In the genomic region with DNA sequence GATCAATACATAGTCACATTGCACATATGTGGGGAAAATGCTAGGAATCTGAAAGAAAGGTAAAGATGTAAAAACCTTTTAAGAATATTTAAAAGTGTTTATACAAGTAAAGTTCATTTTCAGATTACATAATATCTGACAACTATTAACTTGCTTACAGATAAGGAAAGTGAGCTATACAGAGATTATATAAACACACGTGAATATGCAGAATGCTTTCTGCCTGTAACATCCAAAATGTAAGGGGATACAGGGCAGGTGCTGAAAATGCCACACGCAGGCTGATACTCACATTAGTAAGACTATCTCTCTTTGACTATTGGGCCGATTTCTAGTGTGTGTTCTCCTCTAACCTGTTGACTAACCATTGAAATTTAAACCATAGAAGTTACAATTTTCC, we compare ENCODE assay signal across 20 cellular contexts.
"Had no signal": no experiment of that assay in that cellular context is flagged by ENCODE, and none has a peak within 500 bp of the region (broad histone marks: within the 10 kb centered on the region; RNA-seq: fewer than 3 reads in every experiment).

No MANE protein-coding gene starts in this region.

- H3K36me3 ChIP-seq: breast epithelium, WERI-Rb-1 had no signal

- H3K27me3 ChIP-seq: adrenal gland, breast epithelium, gastroesophageal sphincter, heart left ventricle, neutrophil, sigmoid colon, testis, upper lobe of right lung had no signal

- H3K4me3 ChIP-seq: adrenal gland, breast epithelium, gastroesophageal sphincter, heart left ventricle, sigmoid colon, testis, upper lobe of right lung had no signal

- H3K4me3 Mint-ChIP-seq: activated CD8-positive, alpha-beta T cell treated with anti-CD3 and anti-CD28 coated beads, Interleukin-2, amount 10 ng/mL, durations not matched to agents 7 days and 5 days; activated naive CD8-positive, alpha-beta T cell; memory B cell; nephron had no signal

- DNase-seq: activated CD4-positive, alpha-beta T cell treated with anti-CD3 and anti-CD28 coated beads, Interleukin-2, amount 50 U/mL, for 1 hour; activated CD4-positive, CD25-positive, alpha-beta regulatory T cell treated with anti-CD3 and anti-CD28 coated beads, Interleukin-2, amount 50 U/mL, for 72 hours; activated CD8-positive, alpha-beta T cell treated with anti-CD3 and anti-CD28 coated beads, Interleukin-2, amount 10 ng/mL, durations not matched to agents 7 days and 5 days; adrenal gland; cortex of kidney; heart left ventricle; sigmoid colon; stimulated activated CD4-positive, alpha-beta T cell treated with anti-CD3 and anti-CD28 coated beads, Interleukin-2, amount 100 ng/mL, for 48 hours; stimulated activated CD8-positive, alpha-beta memory T cell treated with anti-CD3 and anti-CD28 coated beads, Interleukin-4, amount 100 ng/mL, for 48 hours; stimulated activated naive CD4-positive, alpha-beta T cell; testis; upper lobe of right lung; WERI-Rb-1 had no signal

- H3K27me3 Mint-ChIP-seq: activated naive CD8-positive, alpha-beta T cell; memory B cell had no signal

- H3K4me1 ChIP-seq: breast epithelium, gastroesophageal sphincter, sigmoid colon, upper lobe of right lung had no signal

- H3K4me1 Mint-ChIP-seq: nephron had no signal

- H3K9me3 ChIP-seq: adrenal gland, gastroesophageal sphincter, sigmoid colon, testis, upper lobe of right lung had no signal

- H3K27ac ChIP-seq: breast epithelium, epithelial cell of prostate, gastroesophageal sphincter, heart left ventricle, neutrophil, sigmoid colon, upper lobe of right lung, WERI-Rb-1 had no signal

- ATAC-seq: activated CD8-positive, alpha-beta T cell treated with anti-CD3 and anti-CD28 coated beads, Interleukin-2, amount 10 ng/mL, durations not matched to agents 7 days and 5 days; gastroesophageal sphincter; heart left ventricle; upper lobe of right lung had no signal
